Comparison of ENCODE assay signal across 12 cellular contexts in genomic region chr20:41031243-41031619, GRCh38. TPM values are rescaled to one million over a fixed set of nuclear protein-coding genes. Genes with fewer than 3 reads are reported as not detected.
DNase-seq lines count a peak whose midpoint lies in the region; ATAC-seq, FAIRE-seq and TF ChIP-seq lines count a peak whose summit lies in the region.
"Had no signal": no experiment of that assay in that cellular context is flagged by ENCODE, and none has a peak within 500 bp of the region (broad histone marks: within the 10 kb centered on the region; RNA-seq: fewer than 3 reads in every experiment).

No MANE protein-coding gene starts in this region.

- FAIRE-seq in HepG2 (lab: Jason Lieb, UNC) (no peak), K562 (lab: Jason Lieb, UNC) (no peak)

- H3K79me2 ChIP-seq in HepG2 (ENCODE audit: insufficient read depth, low read length) (peaks cover 75% of the 10 kb centered on the region), K562 (ENCODE audit: control insufficient read depth, insufficient read depth, low read length) (peaks cover 82% of the 10 kb centered on the region)

- H3K9ac ChIP-seq in HepG2 (ENCODE audit: insufficient read depth, low read depth, low read length) (peak overlapping the region; percentile 98; the same call in 1 of the 2 replicates), K562 (ENCODE audit: insufficient read depth in 1 of 2, low read depth in 2 of 2, low read length in 2 of 2) (peak overlapping the region in 1 of 2 experiments; percentile 92; a peak in 2 of 4 replicates), mesenchymal stem cell (ENCODE audit: low read length) (peak overlapping the region; percentile 98)

- CTCF ChIA-PET in HepG2 (lab: Yijun Ruan, JAX; ENCODE audit: low intra/inter-chr PET ratio, low total read pairs), result no interaction called here
- CTCF ChIA-PET in K562 (lab: Yijun Ruan, JAX; ENCODE audit: low intra/inter-chr PET ratio), result interaction anchor here (0.7 kb wide), 1 partner anchor 63 kb away, joined by 3 read pairs; no protein-coding TSS in a partner anchor

- no peak for TF ChIP-seq CTCF in HepG2 (CRISPR knock-in tag; IDR thresholded peaks at IDR 0.05)
- TF ChIP-seq CTCF in right lobe of liver (IDR thresholded peaks at IDR 0.05), result no peak
- TF ChIP-seq CTCF in K562 (IDR thresholded peaks at IDR 0.05 in 2 of 3, conservative IDR thresholded peaks at IDR 0.05 in 1 of 3; ENCODE audit: insufficient read depth in 2 of 3, low read depth in 1 of 3, low read length in 3 of 3), result no peak
- no peak for TF ChIP-seq CTCF in vagina (IDR thresholded peaks at IDR 0.05)

- H2BK120ac ChIP-seq in mesenchymal stem cell (ENCODE audit: low read depth, low read length), result no peak overlapping the region

- no peak overlapping the region for H2BK15ac ChIP-seq in mesenchymal stem cell (ENCODE audit: low read depth, poor library complexity, severe bottlenecking)

- no peak overlapping the region for H3K27ac ChIP-seq in HepG2 (ENCODE audit: extremely low read length, insufficient read depth, low read length)
- H3K27ac ChIP-seq in right lobe of liver, result no peak overlapping the region
- H3K27ac ChIP-seq in K562 (ENCODE audit: extremely low read depth, low read depth, low read length), result no peak overlapping the region; the same call in 2 of the 3 replicates
- H3K27ac ChIP-seq in mesenchymal stem cell (ENCODE audit: low read length, poor library complexity, severe bottlenecking), result no peak overlapping the region
- H3K27ac ChIP-seq in vagina, result no peak overlapping the region

- POLR2A ChIA-PET in HepG2 (lab: Yijun Ruan, JAX) (interaction anchor here (1.3 to 2.1 kb wide), 3 partner anchors 14 to 25 kb away, joined by 3 to 5 read pairs (median 3); no protein-coding TSS in a partner anchor), K562 (lab: Yijun Ruan, JAX) (interaction anchor here (0.9 to 8.3 kb wide), 8 partner anchors 9 to 55 kb away, joined by 3 to 125 read pairs (median 4); no protein-coding TSS in a partner anchor)

- no peak overlapping the region for H2AK5ac ChIP-seq in mesenchymal stem cell (ENCODE audit: low read length, severe bottlenecking)

- H3K36me3 ChIP-seq in HepG2 (replicated peaks in 1 of 2; ENCODE audit: control insufficient read depth in 1 of 2, insufficient read depth in 2 of 2, low read length in 2 of 2) (peaks cover 4% of the 10 kb centered on the region in 2 experiments; a peak in 1 of 5 replicates), right lobe of liver (no peaks in the 10 kb centered on the region), K562 (ENCODE audit: control insufficient read depth, insufficient read depth, low read length) (peaks cover 40% of the 10 kb centered on the region), mesenchymal stem cell (ENCODE audit: control insufficient read depth in 1 of 2, insufficient read depth in 2 of 2, low read depth in 1 of 2, low read length in 2 of 2) (no peaks in the 10 kb centered on the region), vagina (no peaks in the 10 kb centered on the region)

- BruUV-seq in HepG2 (replicated peaks; lab: Mats Ljungman, UMichigan), result no TSS peak
- BruUV-seq in K562 (replicated peaks; lab: Mats Ljungman, UMichigan), result no TSS peak

- no peak overlapping the region for H2AFZ ChIP-seq in HepG2 (ENCODE audit: low read length)
- no peak overlapping the region for H2AFZ ChIP-seq in K562 (ENCODE audit: low read depth, low read length)
- no peak overlapping the region for H2AFZ ChIP-seq in mesenchymal stem cell (ENCODE audit: low read depth, low read length)

- H3K9me3 ChIP-seq in HepG2 (ENCODE audit: low read length) (no peaks in the 10 kb centered on the region), right lobe of liver (no peaks in the 10 kb centered on the region), K562 (replicated peaks; ENCODE audit: control insufficient read depth, insufficient read depth, low read depth, low read length) (no peaks in the 10 kb centered on the region), mesenchymal stem cell (ENCODE audit: control insufficient read depth, low read length) (no peaks in the 10 kb centered on the region), vagina (no peaks in the 10 kb centered on the region)

- H3K4me1 ChIP-seq in HepG2 (ENCODE audit: insufficient read depth, low read length) (peaks cover 79% of the 10 kb centered on the region), right lobe of liver (peaks cover 0 to 38% (median 11%) of the 10 kb centered on the region in 4 donors), K562 (replicated peaks in 1 of 2; ENCODE audit: control insufficient read depth in 2 of 2, insufficient read depth in 2 of 2, low read length in 2 of 2) (peaks cover 25 to 43% of the 10 kb centered on the region in 2 experiments), mesenchymal stem cell (ENCODE audit: control insufficient read depth, insufficient read depth, low read depth, low read length) (peaks cover 9% of the 10 kb centered on the region), vagina (peaks cover 72% of the 10 kb centered on the region)

- no peak overlapping the region for H4K91ac ChIP-seq in mesenchymal stem cell (ENCODE audit: low read length)

- no peak overlapping the region for H3K23ac ChIP-seq in mesenchymal stem cell (ENCODE audit: low read length in 2 of 2)

- in situ Hi-C loops in HepG2 (cut with HindIII; ENCODE audit: extremely low pct_ligation_motif_present, low pct_unique_long_range_greater_than_20kb) (no loop called here), K562 (cut with MboI) (no loop called here)

- H3K4me2 ChIP-seq in HepG2 (ENCODE audit: low read depth, low read length) (peak overlapping the region; percentile 94), K562 (ENCODE audit: insufficient read depth, low read length) (peak overlapping the region; percentile 84), mesenchymal stem cell (ENCODE audit: low read length, poor library complexity, severe bottlenecking) (peak overlapping the region; percentile 84)

- H3K4me3 ChIP-seq in HepG2 (replicated peaks in 1 of 3; ENCODE audit: insufficient read depth in 1 of 3, low read depth in 2 of 3, low read length in 3 of 3) (peak overlapping the region; percentile 91 to 95 (median 95)), right lobe of liver (no peak overlapping the region), K562 (peak overlapping the region; percentile 90), mesenchymal stem cell (ENCODE audit: insufficient read depth in 1 of 2, low read depth in 1 of 2, low read length in 2 of 2) (peak overlapping the region in 1 of 2 experiments; percentile 86), vagina (peak overlapping the region; percentile 98)

- no peak for DNase-seq in HepG2 (ENCODE audit: low spot score)
- no peak for DNase-seq in right lobe of liver
- no peak for DNase-seq in K562 (ENCODE audit: extremely low read depth in 1 of 4, low spot score in 3 of 4)
- no peak for DNase-seq in mesenchymal stem cell
- DNase-seq in vagina (ENCODE audit: extremely low spot score in 2 of 2), result no peak
- DNase-seq in NCI-H2227 (lab: John Stamatoyannopoulos, UW; ENCODE audit: unreplicated experiment), result no peak
- DNase-seq: activated effector memory CD4-positive, alpha-beta T cell treated with anti-CD3 and anti-CD28 coated beads, Interleukin-2, amount 50 U/mL, for 16 hours; DMS 273 treated with DMSO at 0.1 percent for 48 hours; NCI-H510A treated with DMSO at 0.1 percent for 48 hours; nucleus accumbens had no signal

- H3K27me3 ChIP-seq in HepG2 (ENCODE audit: control insufficient read depth in 1 of 2, insufficient read depth in 2 of 2, low read length in 2 of 2) (no peaks in the 10 kb centered on the region), right lobe of liver (no peaks in the 10 kb centered on the region), K562 (ENCODE audit: control insufficient read depth in 2 of 2, insufficient read depth in 2 of 2, low read length in 2 of 2) (no peaks in the 10 kb centered on the region), mesenchymal stem cell (ENCODE audit: control insufficient read depth in 1 of 2, insufficient read depth in 1 of 2, low read length in 2 of 2) (no peaks in the 10 kb centered on the region), vagina (no peaks in the 10 kb centered on the region)

- TF ChIP-seq POLR2A in HepG2 (IDR thresholded peaks at IDR 0.05; ENCODE audit: insufficient read depth in 1 of 2, low read depth in 2 of 2, low read length in 2 of 2) (no peak), right lobe of liver (IDR thresholded peaks at IDR 0.05) (no peak), K562 (conservative IDR thresholded peaks at IDR 0.05) (no peak), vagina (IDR thresholded peaks at IDR 0.05) (no peak)

- H2BK12ac ChIP-seq in mesenchymal stem cell (ENCODE audit: low read length in 2 of 2), result no peak overlapping the region

- no peaks in the 10 kb centered on the region for H3K9me1 ChIP-seq in K562 (ENCODE audit: control insufficient read depth, insufficient read depth, low read length)

- TF ChIP-seq RAD21 in HepG2 (CRISPR knock-in tag; IDR thresholded peaks at IDR 0.05), result no peak
- TF ChIP-seq RAD21 in K562 (CRISPR knock-in tag; conservative IDR thresholded peaks at IDR 0.05 in 1 of 2, IDR thresholded peaks at IDR 0.05 in 1 of 2), result no peak

- no peak overlapping the region for H4K8ac ChIP-seq in mesenchymal stem cell (ENCODE audit: low read length)

- H3K79me1 ChIP-seq in mesenchymal stem cell (replicated peaks; ENCODE audit: low read length, poor library complexity, severe bottlenecking), result no peaks in the 10 kb centered on the region

- H4K20me1 ChIP-seq in HepG2 (ENCODE audit: insufficient read depth, low read length) (peaks cover 37% of the 10 kb centered on the region), K562 (replicated peaks; ENCODE audit: control insufficient read depth, insufficient read depth, low read length) (peaks cover 25% of the 10 kb centered on the region)

- intact Hi-C loops in HepG2 (cut with micrococcal nuclease; ENCODE audit: unreplicated experiment), result no loop called here
- intact Hi-C loops in right lobe of liver (cut with DNase I), result no loop called here
- intact Hi-C loops in K562 (cut with micrococcal nuclease), result loop anchor here (5.0 kb wide), 1 partner anchor 41 kb away; no protein-coding TSS in a partner anchor
- intact Hi-C loops in vagina (cut with DNase I), result no loop called here

- no peak overlapping the region for H3K14ac ChIP-seq in mesenchymal stem cell (ENCODE audit: low read length in 2 of 2)

- no peak overlapping the region for H2BK5ac ChIP-seq in mesenchymal stem cell (ENCODE audit: low read depth, low read length, poor library complexity, severe bottlenecking)

- TF ChIP-seq EP300 in HepG2 (IDR thresholded peaks at IDR 0.05; ENCODE audit: low read depth in 2 of 2, low read length in 2 of 2) (no peak), HepG2 (CRISPR knock-in tag; IDR thresholded peaks at IDR 0.05; ENCODE audit: borderline replicate concordance) (no peak), K562 (IDR thresholded peaks at IDR 0.05; ENCODE audit: low read length) (no peak)

- 90% methylated on average over 2 of the region's 2 CpGs for WGBS in HepG2 (ENCODE audit: low lambda C conversion rate)
- 54% methylated on average over 2 of the region's 2 CpGs for WGBS in right lobe of liver (ENCODE audit: insufficient coverage, low coverage, low lambda C conversion rate, missing lambda C conversion rate)
- whole genome bisulfite sequencing in K562 (ENCODE audit: insufficient coverage, low coverage, missing lambda C conversion rate), result 60% methylated on average over 2 of the region's 2 CpGs
- 60% methylated on average over 1 of the region's 2 CpGs for WGBS in mesenchymal stem cell

- no peak for ATAC-seq in HepG2
- no peak for ATAC-seq in right lobe of liver
- ATAC-seq in K562, result no peak
- ATAC-seq in GM21447 (IDR thresholded peaks at IDR 0.05; ENCODE audit: unreplicated experiment), result no peak
- ATAC-seq in HG03521 (IDR thresholded peaks at IDR 0.05; ENCODE audit: unreplicated experiment), result no peak

- no peak overlapping the region for H3K18ac ChIP-seq in mesenchymal stem cell (ENCODE audit: low read depth in 1 of 2, low read length in 2 of 2)

- H3K4ac ChIP-seq in mesenchymal stem cell (ENCODE audit: low read depth in 1 of 2, low read length in 2 of 2), result no peak overlapping the region

RNA-seq across cellular contexts. Expression of gene TOP1, which starts 2.6 kb away (rescaled TPM):
- total RNA-seq in HepG2 (2016; rRNA removed; fragmentation: Illumina TruSeq; extraction: Trizol), result 19.4 and 75.3 TPM in 2 replicates
- total RNA-seq in HepG2 (2016; cell fraction: cytosol; rRNA removed; fragmentation: Illumina TruSeq; extraction: Trizol; ENCODE audit: low read depth), result 17.3 and 19.8 TPM in 2 replicates
- total RNA-seq in HepG2 (2016; cell fraction: insoluble cytoplasmic fraction; rRNA removed; fragmentation: Illumina TruSeq; extraction: Trizol), result 17.0 and 75.6 TPM in 2 replicates
- 20.3 and 21.0 TPM in 2 replicates for total RNA-seq in HepG2 (2016; cell fraction: membrane; rRNA removed; fragmentation: Illumina TruSeq; extraction: Trizol)
- total RNA-seq in HepG2 (2016; cell fraction: nucleus; rRNA removed; fragmentation: Illumina TruSeq; extraction: Trizol), result 45.7 and 48.4 TPM in 2 replicates
- 9.9 and 10.2 TPM in 2 replicates for polyA plus RNA-seq in HepG2 (2011; rRNA removed)
- polyA plus RNA-seq in HepG2 (2011; cell fraction: cytosol; rRNA removed), result 5.5 and 9.3 TPM in 2 replicates
- 10.9 and 11.3 TPM in 2 replicates for polyA plus RNA-seq in HepG2 (2011; cell fraction: nucleus; rRNA removed)
- polyA plus RNA-seq in HepG2 (2012), result 51.4 and 67.5 TPM in 2 replicates
- polyA plus RNA-seq in HepG2 (2016; cell fraction: cytosol; fragmentation: Illumina TruSeq; extraction: Trizol; ENCODE audit: low read depth), result 2.6 and 3.5 TPM in 2 replicates
- polyA plus RNA-seq in HepG2 (2016; cell fraction: insoluble cytoplasmic fraction; fragmentation: Illumina TruSeq; extraction: Trizol; ENCODE audit: low read depth), result 131 and 136 TPM in 2 replicates
- 9.6 and 10.8 TPM in 2 replicates for polyA plus RNA-seq in HepG2 (2016; cell fraction: membrane; fragmentation: Illumina TruSeq; extraction: Trizol; ENCODE audit: low read depth)
- polyA plus RNA-seq in HepG2 (2016; cell fraction: nucleus; fragmentation: Illumina TruSeq; extraction: Trizol; ENCODE audit: insufficient read depth, low read depth), result 89.8 and 94.4 TPM in 2 replicates
- 7.0 and 9.4 TPM in 2 replicates for polyA minus RNA-seq in HepG2 (2011; rRNA and poly(A)+ RNA removed; ENCODE audit: low replicate concordance)
- polyA minus RNA-seq in HepG2 (2011; cell fraction: cytosol; rRNA and poly(A)+ RNA removed), result 25.1 and 28.4 TPM in 2 replicates
- polyA minus RNA-seq in HepG2 (2011; cell fraction: nucleus; rRNA and poly(A)+ RNA removed), result 21.5 and 22.1 TPM in 2 replicates
- 10 to 100 TPM; 17.3 to 29.7 (median 25.5) TPM for total RNA-seq in right lobe of liver
- 9.4 and 30.0 TPM in 2 replicates for total RNA-seq in K562 (2011; cell fraction: chromatin; rRNA removed; ENCODE audit: low replicate concordance)
- total RNA-seq in K562 (2011; cell fraction: nucleolus; rRNA removed), result 7.2 and 9.3 TPM in 2 replicates
- total RNA-seq in K562 (2011; cell fraction: nucleoplasm; rRNA removed), result 10.3 and 14.0 TPM in 2 replicates
- 26.0 and 26.7 TPM in 2 replicates for total RNA-seq in K562 (2014; rRNA removed)
- total RNA-seq in K562 (2014; rRNA removed; fragmentation: Illumina TruSeq; extraction: Trizol), result 44.6 and 46.7 TPM in 2 replicates
- 38.6 and 39.6 TPM in 2 replicates for total RNA-seq in K562 (2015; rRNA removed; fragmentation: Illumina TruSeq; extraction: Trizol)
- 86.0 and 95.6 TPM in 2 replicates for total RNA-seq in K562 (2021)
- polyA plus RNA-seq in K562 (2011; rRNA removed), result 17.3 and 26.4 TPM in 2 replicates
- polyA plus RNA-seq in K562 (2011; cell fraction: cytosol; rRNA removed), result 6.0 and 13.1 TPM in 2 replicates
- polyA plus RNA-seq in K562 (2011; cell fraction: nucleus; rRNA removed), result 16.4 and 19.7 TPM in 2 replicates
- polyA plus RNA-seq in K562 (2012), result 68.8 and 90.2 TPM in 2 replicates
- 101 and 127 TPM in 2 replicates for polyA plus RNA-seq in K562 (2014; fragmentation: Illumina TruSeq; extraction: Trizol)
- 10 to 100 TPM; 29.2 to 38.2 TPM for polyA plus RNA-seq in K562 (2014; fragmentation: Nextera tagmentation; extraction: Ambion mirVana)
- polyA plus RNA-seq in K562 (2014; rRNA removed), result 40.9 and 50.4 TPM in 2 replicates
- polyA minus RNA-seq in K562 (2011; rRNA and poly(A)+ RNA removed), result 30.9 and 35.0 TPM in 2 replicates
- polyA minus RNA-seq in K562 (2011; cell fraction: cytosol; rRNA and poly(A)+ RNA removed), result 43.7 and 44.8 TPM in 2 replicates
- 9.3 and 13.1 TPM in 2 replicates for polyA minus RNA-seq in K562 (2011; cell fraction: nucleus; rRNA and poly(A)+ RNA removed)
- polyA plus RNA-seq in mesenchymal stem cell (2013, experiment 1 of 2), result 68.4 TPM
- polyA plus RNA-seq in mesenchymal stem cell (2013, experiment 2 of 2), result 65.1 TPM
- 38.1 TPM for total RNA-seq in vagina

Comparison
In these comparisons a context has a peak if more than half of its experiments do, and no peak if none do; other contexts are left out.
1. H3K4me3 ChIP-seq: peak in HepG2 (3 of 3), K562 (single experiment) and vagina (2 of 2); none in right lobe of liver (0 of 3).
2. Of the 241 proteins assayed by ChIP-seq in both HepG2 and K562: peak only in HepG2: CHCHD3; only in K562: none; in both: none; in neither: 240.
3. Peak in every context shown above with its lines, with median percentiles within 50 percentile points of each other: H3K4me2 ChIP-seq.